ENCODE assay signal across 1 cellular context in the genomic region with DNA sequence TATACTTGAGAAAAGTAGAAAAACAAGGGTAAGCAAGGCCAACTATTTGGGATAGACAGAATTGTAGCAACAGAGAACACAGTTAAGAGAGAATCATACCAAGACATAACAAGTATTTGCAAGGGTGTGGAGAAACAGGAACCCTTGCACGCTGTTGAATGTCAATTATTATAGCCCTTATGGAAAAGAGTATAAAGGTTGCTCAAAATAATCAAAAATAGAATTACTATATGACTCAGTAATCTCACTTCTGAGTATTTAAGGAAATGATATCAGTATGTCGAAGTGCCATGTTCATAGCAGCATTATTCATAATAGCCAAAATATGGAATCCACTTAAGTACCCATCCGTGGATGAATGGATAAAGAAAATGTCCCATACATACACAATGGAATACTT.
A peak's percentile ranks its signal among the peaks of the same experiment; 100 is the strongest.
TF ChIP-seq lines count a peak whose summit lies in the region.

No MANE protein-coding gene starts in this region.

TF ChIP-seq in GM12878, 131 proteins besides CTCF, POLR2A, EP300 and RAD21 (continued from another document and continues in another):
- TF ChIP-seq NFIC (IDR thresholded peaks at IDR 0.05; ENCODE audit: low read depth, low read length) (peak; percentile 95; the same call in 1 of the 2 replicates), PAX5 (IDR thresholded peaks at IDR 0.05; ENCODE audit: borderline replicate concordance, low read depth, low read length) (no peak), RAD51 (IDR thresholded peaks at IDR 0.05) (no peak), NFXL1 (IDR thresholded peaks at IDR 0.05; ENCODE audit: borderline replicate concordance) (no peak), CEBPB (IDR thresholded peaks at IDR 0.05; ENCODE audit: borderline replicate concordance in 1 of 2, low read depth in 2 of 2, low read length in 2 of 2) (peak in 1 of 2 experiments; percentile 38; a peak in 1 of 4 replicates), BRCA1 (IDR thresholded peaks at IDR 0.05; ENCODE audit: low read depth, low read length) (no peak), JUNB (IDR thresholded peaks at IDR 0.05) (peak; percentile 97), SMARCA5 (IDR thresholded peaks at IDR 0.05) (no peak), GABPA (IDR thresholded peaks at IDR 0.05; ENCODE audit: low read depth) (peak; percentile 53; the same call in 1 of the 2 replicates), POLR2AphosphoS2 (IDR thresholded peaks at IDR 0.05; ENCODE audit: low read depth, low read length) (no peak), FOXM1 (IDR thresholded peaks at IDR 0.05; ENCODE audit: low read depth, low read length) (peak; percentile 81; the same call in 1 of the 2 replicates), MEF2B (IDR thresholded peaks at IDR 0.05; ENCODE audit: partially characterized antibody, poor library complexity, severe bottlenecking) (no peak), RELA (IDR thresholded peaks at IDR 0.05; ENCODE audit: borderline replicate concordance, partially characterized antibody) (no peak), MYC (IDR thresholded peaks at IDR 0.05; ENCODE audit: insufficient read depth, insufficient read length, insufficient replicate concordance, low read length, severe bottlenecking) (no peak), CHD2 (IDR thresholded peaks at IDR 0.05; ENCODE audit: borderline replicate concordance, low read depth, low read length) (no peak), SMC3 (IDR thresholded peaks at IDR 0.05; ENCODE audit: borderline replicate concordance, low read length) (no peak), KLF5 (IDR thresholded peaks at IDR 0.05; ENCODE audit: partially characterized antibody) (no peak), EED (IDR thresholded peaks at IDR 0.05; ENCODE audit: low read depth) (peak; percentile 48; the same call in 1 of the 2 replicates), ETV6 (conservative IDR thresholded peaks at IDR 0.05 in 1 of 2, IDR thresholded peaks at IDR 0.05 in 1 of 2; ENCODE audit: borderline replicate concordance in 1 of 2, low read depth in 1 of 2) (peak in 1 of 2 experiments; percentile 64; a peak in 1 of 4 replicates), NR2C1 (IDR thresholded peaks at IDR 0.05) (no peak), FOXK2 (IDR thresholded peaks at IDR 0.05) (no peak), IKZF2 (IDR thresholded peaks at IDR 0.05) (no peak)
- TF ChIP-seq, protein P1, sequence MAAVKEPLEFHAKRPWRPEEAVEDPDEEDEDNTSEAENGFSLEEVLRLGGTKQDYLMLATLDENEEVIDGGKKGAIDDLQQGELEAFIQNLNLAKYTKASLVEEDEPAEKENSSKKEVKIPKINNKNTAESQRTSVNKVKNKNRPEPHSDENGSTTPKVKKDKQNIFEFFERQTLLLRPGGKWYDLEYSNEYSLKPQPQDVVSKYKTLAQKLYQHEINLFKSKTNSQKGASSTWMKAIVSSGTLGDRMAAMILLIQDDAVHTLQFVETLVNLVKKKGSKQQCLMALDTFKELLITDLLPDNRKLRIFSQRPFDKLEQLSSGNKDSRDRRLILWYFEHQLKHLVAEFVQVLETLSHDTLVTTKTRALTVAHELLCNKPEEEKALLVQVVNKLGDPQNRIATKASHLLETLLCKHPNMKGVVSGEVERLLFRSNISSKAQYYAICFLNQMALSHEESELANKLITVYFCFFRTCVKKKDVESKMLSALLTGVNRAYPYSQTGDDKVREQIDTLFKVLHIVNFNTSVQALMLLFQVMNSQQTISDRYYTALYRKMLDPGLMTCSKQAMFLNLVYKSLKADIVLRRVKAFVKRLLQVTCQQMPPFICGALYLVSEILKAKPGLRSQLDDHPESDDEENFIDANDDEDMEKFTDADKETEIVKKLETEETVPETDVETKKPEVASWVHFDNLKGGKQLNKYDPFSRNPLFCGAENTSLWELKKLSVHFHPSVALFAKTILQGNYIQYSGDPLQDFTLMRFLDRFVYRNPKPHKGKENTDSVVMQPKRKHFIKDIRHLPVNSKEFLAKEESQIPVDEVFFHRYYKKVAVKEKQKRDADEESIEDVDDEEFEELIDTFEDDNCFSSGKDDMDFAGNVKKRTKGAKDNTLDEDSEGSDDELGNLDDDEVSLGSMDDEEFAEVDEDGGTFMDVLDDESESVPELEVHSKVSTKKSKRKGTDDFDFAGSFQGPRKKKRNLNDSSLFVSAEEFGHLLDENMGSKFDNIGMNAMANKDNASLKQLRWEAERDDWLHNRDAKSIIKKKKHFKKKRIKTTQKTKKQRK (IDR thresholded peaks at IDR 0.05; ENCODE audit: low read depth, low read length): no peak
- TF ChIP-seq, protein P2, sequence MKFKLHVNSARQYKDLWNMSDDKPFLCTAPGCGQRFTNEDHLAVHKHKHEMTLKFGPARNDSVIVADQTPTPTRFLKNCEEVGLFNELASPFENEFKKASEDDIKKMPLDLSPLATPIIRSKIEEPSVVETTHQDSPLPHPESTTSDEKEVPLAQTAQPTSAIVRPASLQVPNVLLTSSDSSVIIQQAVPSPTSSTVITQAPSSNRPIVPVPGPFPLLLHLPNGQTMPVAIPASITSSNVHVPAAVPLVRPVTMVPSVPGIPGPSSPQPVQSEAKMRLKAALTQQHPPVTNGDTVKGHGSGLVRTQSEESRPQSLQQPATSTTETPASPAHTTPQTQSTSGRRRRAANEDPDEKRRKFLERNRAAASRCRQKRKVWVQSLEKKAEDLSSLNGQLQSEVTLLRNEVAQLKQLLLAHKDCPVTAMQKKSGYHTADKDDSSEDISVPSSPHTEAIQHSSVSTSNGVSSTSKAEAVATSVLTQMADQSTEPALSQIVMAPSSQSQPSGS (IDR thresholded peaks at IDR 0.05; ENCODE audit: low read length): peak; percentile 65; the same call in 1 of the 2 replicates
- TF ChIP-seq, protein P3, sequence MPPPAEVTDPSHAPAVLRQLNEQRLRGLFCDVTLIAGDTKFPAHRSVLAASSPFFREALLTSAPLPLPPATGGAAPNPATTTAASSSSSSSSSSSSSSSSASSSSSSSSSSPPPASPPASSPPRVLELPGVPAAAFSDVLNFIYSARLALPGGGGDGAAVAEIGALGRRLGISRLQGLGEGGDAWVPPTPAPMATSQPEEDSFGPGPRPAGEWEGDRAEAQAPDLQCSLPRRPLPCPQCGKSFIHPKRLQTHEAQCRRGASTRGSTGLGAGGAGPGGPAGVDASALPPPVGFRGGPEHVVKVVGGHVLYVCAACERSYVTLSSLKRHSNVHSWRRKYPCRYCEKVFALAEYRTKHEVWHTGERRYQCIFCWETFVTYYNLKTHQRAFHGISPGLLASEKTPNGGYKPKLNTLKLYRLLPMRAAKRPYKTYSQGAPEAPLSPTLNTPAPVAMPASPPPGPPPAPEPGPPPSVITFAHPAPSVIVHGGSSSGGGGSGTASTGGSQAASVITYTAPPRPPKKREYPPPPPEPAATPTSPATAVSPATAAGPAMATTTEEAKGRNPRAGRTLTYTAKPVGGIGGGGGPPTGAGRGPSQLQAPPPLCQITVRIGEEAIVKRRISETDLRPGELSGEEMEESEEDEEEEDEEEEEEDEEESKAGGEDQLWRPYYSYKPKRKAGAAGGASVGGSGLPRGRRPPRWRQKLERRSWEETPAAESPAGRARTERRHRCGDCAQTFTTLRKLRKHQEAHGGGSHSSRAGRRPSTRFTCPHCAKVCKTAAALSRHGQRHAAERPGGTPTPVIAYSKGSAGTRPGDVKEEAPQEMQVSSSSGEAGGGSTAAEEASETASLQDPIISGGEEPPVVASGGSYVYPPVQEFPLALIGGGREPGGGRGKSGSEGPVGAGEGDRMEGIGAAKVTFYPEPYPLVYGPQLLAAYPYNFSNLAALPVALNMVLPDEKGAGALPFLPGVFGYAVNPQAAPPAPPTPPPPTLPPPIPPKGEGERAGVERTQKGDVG (CRISPR knock-in tag; IDR thresholded peaks at IDR 0.05): no peak
- TF ChIP-seq, protein P4, sequence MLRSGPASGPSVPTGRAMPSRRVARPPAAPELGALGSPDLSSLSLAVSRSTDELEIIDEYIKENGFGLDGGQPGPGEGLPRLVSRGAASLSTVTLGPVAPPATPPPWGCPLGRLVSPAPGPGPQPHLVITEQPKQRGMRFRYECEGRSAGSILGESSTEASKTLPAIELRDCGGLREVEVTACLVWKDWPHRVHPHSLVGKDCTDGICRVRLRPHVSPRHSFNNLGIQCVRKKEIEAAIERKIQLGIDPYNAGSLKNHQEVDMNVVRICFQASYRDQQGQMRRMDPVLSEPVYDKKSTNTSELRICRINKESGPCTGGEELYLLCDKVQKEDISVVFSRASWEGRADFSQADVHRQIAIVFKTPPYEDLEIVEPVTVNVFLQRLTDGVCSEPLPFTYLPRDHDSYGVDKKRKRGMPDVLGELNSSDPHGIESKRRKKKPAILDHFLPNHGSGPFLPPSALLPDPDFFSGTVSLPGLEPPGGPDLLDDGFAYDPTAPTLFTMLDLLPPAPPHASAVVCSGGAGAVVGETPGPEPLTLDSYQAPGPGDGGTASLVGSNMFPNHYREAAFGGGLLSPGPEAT (IDR thresholded peaks at IDR 0.05; ENCODE audit: low read depth): no peak
- TF ChIP-seq, protein P5, sequence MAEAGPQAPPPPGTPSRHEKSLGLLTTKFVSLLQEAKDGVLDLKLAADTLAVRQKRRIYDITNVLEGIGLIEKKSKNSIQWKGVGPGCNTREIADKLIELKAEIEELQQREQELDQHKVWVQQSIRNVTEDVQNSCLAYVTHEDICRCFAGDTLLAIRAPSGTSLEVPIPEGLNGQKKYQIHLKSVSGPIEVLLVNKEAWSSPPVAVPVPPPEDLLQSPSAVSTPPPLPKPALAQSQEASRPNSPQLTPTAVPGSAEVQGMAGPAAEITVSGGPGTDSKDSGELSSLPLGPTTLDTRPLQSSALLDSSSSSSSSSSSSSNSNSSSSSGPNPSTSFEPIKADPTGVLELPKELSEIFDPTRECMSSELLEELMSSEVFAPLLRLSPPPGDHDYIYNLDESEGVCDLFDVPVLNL (IDR thresholded peaks at IDR 0.05; ENCODE audit: low read depth, low read length): no peak
- TF ChIP-seq, protein P6, sequence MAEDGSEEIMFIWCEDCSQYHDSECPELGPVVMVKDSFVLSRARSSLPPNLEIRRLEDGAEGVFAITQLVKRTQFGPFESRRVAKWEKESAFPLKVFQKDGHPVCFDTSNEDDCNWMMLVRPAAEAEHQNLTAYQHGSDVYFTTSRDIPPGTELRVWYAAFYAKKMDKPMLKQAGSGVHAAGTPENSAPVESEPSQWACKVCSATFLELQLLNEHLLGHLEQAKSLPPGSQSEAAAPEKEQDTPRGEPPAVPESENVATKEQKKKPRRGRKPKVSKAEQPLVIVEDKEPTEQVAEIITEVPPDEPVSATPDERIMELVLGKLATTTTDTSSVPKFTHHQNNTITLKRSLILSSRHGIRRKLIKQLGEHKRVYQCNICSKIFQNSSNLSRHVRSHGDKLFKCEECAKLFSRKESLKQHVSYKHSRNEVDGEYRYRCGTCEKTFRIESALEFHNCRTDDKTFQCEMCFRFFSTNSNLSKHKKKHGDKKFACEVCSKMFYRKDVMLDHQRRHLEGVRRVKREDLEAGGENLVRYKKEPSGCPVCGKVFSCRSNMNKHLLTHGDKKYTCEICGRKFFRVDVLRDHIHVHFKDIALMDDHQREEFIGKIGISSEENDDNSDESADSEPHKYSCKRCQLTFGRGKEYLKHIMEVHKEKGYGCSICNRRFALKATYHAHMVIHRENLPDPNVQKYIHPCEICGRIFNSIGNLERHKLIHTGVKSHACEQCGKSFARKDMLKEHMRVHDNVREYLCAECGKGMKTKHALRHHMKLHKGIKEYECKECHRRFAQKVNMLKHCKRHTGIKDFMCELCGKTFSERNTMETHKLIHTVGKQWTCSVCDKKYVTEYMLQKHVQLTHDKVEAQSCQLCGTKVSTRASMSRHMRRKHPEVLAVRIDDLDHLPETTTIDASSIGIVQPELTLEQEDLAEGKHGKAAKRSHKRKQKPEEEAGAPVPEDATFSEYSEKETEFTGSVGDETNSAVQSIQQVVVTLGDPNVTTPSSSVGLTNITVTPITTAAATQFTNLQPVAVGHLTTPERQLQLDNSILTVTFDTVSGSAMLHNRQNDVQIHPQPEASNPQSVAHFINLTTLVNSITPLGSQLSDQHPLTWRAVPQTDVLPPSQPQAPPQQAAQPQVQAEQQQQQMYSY (CRISPR knock-in tag; IDR thresholded peaks at IDR 0.05): no peak
- TF ChIP-seq, protein P7, sequence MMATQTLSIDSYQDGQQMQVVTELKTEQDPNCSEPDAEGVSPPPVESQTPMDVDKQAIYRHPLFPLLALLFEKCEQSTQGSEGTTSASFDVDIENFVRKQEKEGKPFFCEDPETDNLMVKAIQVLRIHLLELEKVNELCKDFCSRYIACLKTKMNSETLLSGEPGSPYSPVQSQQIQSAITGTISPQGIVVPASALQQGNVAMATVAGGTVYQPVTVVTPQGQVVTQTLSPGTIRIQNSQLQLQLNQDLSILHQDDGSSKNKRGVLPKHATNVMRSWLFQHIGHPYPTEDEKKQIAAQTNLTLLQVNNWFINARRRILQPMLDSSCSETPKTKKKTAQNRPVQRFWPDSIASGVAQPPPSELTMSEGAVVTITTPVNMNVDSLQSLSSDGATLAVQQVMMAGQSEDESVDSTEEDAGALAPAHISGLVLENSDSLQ (IDR thresholded peaks at IDR 0.05): no peak
- TF ChIP-seq, protein P8, sequence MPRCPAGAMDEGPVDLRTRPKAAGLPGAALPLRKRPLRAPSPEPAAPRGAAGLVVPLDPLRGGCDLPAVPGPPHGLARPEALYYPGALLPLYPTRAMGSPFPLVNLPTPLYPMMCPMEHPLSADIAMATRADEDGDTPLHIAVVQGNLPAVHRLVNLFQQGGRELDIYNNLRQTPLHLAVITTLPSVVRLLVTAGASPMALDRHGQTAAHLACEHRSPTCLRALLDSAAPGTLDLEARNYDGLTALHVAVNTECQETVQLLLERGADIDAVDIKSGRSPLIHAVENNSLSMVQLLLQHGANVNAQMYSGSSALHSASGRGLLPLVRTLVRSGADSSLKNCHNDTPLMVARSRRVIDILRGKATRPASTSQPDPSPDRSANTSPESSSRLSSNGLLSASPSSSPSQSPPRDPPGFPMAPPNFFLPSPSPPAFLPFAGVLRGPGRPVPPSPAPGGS (IDR thresholded peaks at IDR 0.05; ENCODE audit: borderline replicate concordance, insufficient read depth, low read depth, low read length, poor library complexity, severe bottlenecking): peak; percentile 18
- TF ChIP-seq, protein P9, sequence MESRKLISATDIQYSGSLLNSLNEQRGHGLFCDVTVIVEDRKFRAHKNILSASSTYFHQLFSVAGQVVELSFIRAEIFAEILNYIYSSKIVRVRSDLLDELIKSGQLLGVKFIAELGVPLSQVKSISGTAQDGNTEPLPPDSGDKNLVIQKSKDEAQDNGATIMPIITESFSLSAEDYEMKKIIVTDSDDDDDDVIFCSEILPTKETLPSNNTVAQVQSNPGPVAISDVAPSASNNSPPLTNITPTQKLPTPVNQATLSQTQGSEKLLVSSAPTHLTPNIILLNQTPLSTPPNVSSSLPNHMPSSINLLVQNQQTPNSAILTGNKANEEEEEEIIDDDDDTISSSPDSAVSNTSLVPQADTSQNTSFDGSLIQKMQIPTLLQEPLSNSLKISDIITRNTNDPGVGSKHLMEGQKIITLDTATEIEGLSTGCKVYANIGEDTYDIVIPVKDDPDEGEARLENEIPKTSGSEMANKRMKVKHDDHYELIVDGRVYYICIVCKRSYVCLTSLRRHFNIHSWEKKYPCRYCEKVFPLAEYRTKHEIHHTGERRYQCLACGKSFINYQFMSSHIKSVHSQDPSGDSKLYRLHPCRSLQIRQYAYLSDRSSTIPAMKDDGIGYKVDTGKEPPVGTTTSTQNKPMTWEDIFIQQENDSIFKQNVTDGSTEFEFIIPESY (IDR thresholded peaks at IDR 0.05): no peak
